ENCODE assay signal across 1 cellular context in genomic region chr20:6180531-6180930, GRCh38.
TF ChIP-seq lines count a peak whose summit lies in the region.

No MANE protein-coding gene starts in this region.

TF ChIP-seq in H1, 55 proteins besides CTCF, POLR2A, EP300 and RAD21 (continued from another document):
- TF ChIP-seq BACH1 (IDR thresholded peaks at IDR 0.05; ENCODE audit: low read length) (no peak), SP4 (IDR thresholded peaks at IDR 0.05; ENCODE audit: low read length) (no peak), SAP30 (IDR thresholded peaks at IDR 0.05; ENCODE audit: insufficient read depth, insufficient replicate concordance, low read length) (no peak), CHD2 (IDR thresholded peaks at IDR 0.05; ENCODE audit: low read length) (no peak), CBX8 (IDR thresholded peaks at IDR 0.05; ENCODE audit: borderline replicate concordance, low read depth, low read length) (no peak), JUN (IDR thresholded peaks at IDR 0.05; ENCODE audit: low read depth, low read length) (no peak), CREB1 (IDR thresholded peaks at IDR 0.05) (no peak), SP2 (IDR thresholded peaks at IDR 0.05; ENCODE audit: low read length) (no peak), ASH2L (IDR thresholded peaks at IDR 0.05; ENCODE audit: low read length) (no peak), RNF2 (IDR thresholded peaks at IDR 0.05; ENCODE audit: borderline replicate concordance, low read depth, low read length, missing control alignments, poor library complexity, severe bottlenecking) (no peak)
